Comparison of ENCODE assay signal across 1 cellular context in the genomic region with DNA sequence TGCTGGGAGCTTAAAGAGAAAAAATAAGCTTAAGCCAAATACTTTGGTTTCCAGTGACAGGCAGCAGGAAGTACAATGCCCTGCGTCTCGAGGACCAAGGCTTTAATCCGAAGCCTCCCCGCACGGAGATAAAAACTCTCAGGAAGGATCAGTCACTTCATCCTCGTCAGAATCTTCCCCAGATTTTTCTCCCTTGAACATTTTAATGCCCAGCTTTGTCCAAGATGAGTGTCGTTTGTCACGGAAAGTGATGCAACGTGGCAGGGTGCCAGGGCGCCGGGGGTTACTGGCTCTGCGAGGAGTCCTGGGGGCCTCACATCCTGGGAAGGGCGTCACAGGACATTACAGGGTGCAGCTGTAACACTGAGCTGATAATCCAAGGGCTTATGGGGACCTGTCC.
TF ChIP-seq lines count a peak whose summit lies in the region.

No MANE protein-coding gene starts in this region.

TF ChIP-seq in HEK293, 187 proteins besides CTCF, POLR2A, EP300 and RAD21 (continued from another document and continues in another):
- TF ChIP-seq, protein P1, sequence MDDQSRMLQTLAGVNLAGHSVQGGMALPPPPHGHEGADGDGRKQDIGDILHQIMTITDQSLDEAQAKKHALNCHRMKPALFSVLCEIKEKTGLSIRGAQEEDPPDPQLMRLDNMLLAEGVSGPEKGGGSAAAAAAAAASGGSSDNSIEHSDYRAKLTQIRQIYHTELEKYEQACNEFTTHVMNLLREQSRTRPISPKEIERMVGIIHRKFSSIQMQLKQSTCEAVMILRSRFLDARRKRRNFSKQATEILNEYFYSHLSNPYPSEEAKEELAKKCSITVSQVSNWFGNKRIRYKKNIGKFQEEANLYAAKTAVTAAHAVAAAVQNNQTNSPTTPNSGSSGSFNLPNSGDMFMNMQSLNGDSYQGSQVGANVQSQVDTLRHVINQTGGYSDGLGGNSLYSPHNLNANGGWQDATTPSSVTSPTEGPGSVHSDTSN (CRISPR knock-in tag; IDR thresholded peaks at IDR 0.05): no peak
- TF ChIP-seq ZFP3 (tag by site-specific recombination; IDR thresholded peaks at IDR 0.05; ENCODE audit: low read depth): no peak
- no peak for TF ChIP-seq ZBTB21 (tag by site-specific recombination; IDR thresholded peaks at IDR 0.05)
- no peak for TF ChIP-seq ZNF169 (tag by site-specific recombination; IDR thresholded peaks at IDR 0.05)
- TF ChIP-seq ZNF391 (tag by site-specific recombination; IDR thresholded peaks at IDR 0.05; ENCODE audit: borderline replicate concordance, low read depth): no peak
- TF ChIP-seq ZBTB20 (tag by site-specific recombination; IDR thresholded peaks at IDR 0.05): peak; percentile 23; the same call in 1 of the 2 replicates
- no peak for TF ChIP-seq ZNF24 (tag by site-specific recombination; IDR thresholded peaks at IDR 0.05)
- TF ChIP-seq, protein P2, sequence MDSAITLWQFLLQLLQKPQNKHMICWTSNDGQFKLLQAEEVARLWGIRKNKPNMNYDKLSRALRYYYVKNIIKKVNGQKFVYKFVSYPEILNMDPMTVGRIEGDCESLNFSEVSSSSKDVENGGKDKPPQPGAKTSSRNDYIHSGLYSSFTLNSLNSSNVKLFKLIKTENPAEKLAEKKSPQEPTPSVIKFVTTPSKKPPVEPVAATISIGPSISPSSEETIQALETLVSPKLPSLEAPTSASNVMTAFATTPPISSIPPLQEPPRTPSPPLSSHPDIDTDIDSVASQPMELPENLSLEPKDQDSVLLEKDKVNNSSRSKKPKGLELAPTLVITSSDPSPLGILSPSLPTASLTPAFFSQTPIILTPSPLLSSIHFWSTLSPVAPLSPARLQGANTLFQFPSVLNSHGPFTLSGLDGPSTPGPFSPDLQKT (IDR thresholded peaks at IDR 0.05; ENCODE audit: borderline replicate concordance, low read depth, low read length): no peak
- TF ChIP-seq, protein P3, sequence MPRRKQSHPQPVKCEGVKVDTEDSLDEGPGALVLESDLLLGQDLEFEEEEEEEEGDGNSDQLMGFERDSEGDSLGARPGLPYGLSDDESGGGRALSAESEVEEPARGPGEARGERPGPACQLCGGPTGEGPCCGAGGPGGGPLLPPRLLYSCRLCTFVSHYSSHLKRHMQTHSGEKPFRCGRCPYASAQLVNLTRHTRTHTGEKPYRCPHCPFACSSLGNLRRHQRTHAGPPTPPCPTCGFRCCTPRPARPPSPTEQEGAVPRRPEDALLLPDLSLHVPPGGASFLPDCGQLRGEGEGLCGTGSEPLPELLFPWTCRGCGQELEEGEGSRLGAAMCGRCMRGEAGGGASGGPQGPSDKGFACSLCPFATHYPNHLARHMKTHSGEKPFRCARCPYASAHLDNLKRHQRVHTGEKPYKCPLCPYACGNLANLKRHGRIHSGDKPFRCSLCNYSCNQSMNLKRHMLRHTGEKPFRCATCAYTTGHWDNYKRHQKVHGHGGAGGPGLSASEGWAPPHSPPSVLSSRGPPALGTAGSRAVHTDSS (tag by site-specific recombination; IDR thresholded peaks at IDR 0.05): no peak
- TF ChIP-seq ZNF404 (tag by site-specific recombination; IDR thresholded peaks at IDR 0.05): no peak
- TF ChIP-seq ZNF335 (tag by site-specific recombination; conservative IDR thresholded peaks at IDR 0.05): peak; percentile 76
- no peak for TF ChIP-seq ZNF292 (tag by site-specific recombination; IDR thresholded peaks at IDR 0.05; ENCODE audit: borderline replicate concordance, low read depth)
- no peak for TF ChIP-seq ZNF707 (tag by site-specific recombination; IDR thresholded peaks at IDR 0.05)
- TF ChIP-seq ZNF76 (tag by site-specific recombination; IDR thresholded peaks at IDR 0.05; ENCODE audit: borderline replicate concordance, low read depth): no peak
- TF ChIP-seq, protein P4, sequence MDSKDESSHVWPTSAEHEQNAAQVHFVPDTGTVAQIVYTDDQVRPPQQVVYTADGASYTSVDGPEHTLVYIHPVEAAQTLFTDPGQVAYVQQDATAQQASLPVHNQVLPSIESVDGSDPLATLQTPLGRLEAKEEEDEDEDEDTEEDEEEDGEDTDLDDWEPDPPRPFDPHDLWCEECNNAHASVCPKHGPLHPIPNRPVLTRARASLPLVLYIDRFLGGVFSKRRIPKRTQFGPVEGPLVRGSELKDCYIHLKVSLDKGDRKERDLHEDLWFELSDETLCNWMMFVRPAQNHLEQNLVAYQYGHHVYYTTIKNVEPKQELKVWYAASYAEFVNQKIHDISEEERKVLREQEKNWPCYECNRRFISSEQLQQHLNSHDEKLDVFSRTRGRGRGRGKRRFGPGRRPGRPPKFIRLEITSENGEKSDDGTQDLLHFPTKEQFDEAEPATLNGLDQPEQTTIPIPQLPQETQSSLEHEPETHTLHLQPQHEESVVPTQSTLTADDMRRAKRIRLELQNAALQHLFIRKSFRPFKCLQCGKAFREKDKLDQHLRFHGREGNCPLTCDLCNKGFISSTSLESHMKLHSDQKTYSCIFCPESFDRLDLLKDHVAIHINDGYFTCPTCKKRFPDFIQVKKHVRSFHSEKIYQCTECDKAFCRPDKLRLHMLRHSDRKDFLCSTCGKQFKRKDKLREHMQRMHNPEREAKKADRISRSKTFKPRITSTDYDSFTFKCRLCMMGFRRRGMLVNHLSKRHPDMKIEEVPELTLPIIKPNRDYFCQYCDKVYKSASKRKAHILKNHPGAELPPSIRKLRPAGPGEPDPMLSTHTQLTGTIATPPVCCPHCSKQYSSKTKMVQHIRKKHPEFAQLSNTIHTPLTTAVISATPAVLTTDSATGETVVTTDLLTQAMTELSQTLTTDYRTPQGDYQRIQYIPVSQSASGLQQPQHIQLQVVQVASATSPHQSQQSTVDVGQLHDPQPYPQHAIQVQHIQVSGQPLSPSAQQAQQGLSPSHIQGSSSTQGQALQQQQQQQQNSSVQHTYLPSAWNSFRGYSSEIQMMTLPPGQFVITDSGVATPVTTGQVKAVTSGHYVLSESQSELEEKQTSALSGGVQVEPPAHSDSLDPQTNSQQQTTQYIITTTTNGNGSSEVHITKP (tag by site-specific recombination; IDR thresholded peaks at IDR 0.05): peak; percentile 91
- TF ChIP-seq ZNF221 (tag by site-specific recombination; IDR thresholded peaks at IDR 0.05; ENCODE audit: borderline replicate concordance): no peak
- TF ChIP-seq, protein P5, sequence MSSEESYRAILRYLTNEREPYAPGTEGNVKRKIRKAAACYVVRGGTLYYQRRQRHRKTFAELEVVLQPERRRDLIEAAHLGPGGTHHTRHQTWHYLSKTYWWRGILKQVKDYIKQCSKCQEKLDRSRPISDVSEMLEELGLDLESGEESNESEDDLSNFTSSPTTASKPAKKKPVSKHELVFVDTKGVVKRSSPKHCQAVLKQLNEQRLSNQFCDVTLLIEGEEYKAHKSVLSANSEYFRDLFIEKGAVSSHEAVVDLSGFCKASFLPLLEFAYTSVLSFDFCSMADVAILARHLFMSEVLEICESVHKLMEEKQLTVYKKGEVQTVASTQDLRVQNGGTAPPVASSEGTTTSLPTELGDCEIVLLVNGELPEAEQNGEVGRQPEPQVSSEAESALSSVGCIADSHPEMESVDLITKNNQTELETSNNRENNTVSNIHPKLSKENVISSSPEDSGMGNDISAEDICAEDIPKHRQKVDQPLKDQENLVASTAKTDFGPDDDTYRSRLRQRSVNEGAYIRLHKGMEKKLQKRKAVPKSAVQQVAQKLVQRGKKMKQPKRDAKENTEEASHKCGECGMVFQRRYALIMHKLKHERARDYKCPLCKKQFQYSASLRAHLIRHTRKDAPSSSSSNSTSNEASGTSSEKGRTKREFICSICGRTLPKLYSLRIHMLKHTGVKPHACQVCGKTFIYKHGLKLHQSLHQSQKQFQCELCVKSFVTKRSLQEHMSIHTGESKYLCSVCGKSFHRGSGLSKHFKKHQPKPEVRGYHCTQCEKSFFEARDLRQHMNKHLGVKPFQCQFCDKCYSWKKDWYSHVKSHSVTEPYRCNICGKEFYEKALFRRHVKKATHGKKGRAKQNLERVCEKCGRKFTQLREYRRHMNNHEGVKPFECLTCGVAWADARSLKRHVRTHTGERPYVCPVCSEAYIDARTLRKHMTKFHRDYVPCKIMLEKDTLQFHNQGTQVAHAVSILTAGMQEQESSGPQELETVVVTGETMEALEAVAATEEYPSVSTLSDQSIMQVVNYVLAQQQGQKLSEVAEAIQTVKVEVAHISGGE (tag by site-specific recombination; conservative IDR thresholded peaks at IDR 0.05; ENCODE audit: low read depth): no peak
- TF ChIP-seq MZF1 (tag by site-specific recombination; IDR thresholded peaks at IDR 0.05; ENCODE audit: borderline replicate concordance): no peak
- TF ChIP-seq, protein P6, sequence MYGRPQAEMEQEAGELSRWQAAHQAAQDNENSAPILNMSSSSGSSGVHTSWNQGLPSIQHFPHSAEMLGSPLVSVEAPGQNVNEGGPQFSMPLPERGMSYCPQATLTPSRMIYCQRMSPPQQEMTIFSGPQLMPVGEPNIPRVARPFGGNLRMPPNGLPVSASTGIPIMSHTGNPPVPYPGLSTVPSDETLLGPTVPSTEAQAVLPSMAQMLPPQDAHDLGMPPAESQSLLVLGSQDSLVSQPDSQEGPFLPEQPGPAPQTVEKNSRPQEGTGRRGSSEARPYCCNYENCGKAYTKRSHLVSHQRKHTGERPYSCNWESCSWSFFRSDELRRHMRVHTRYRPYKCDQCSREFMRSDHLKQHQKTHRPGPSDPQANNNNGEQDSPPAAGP (tag by site-specific recombination; IDR thresholded peaks at IDR 0.05): peak; percentile 45; the same call in 1 of the 2 replicates
- TF ChIP-seq OVOL3 (tag by site-specific recombination; IDR thresholded peaks at IDR 0.05): no peak
- no peak for TF ChIP-seq ZNF501 (tag by site-specific recombination; IDR thresholded peaks at IDR 0.05)
- TF ChIP-seq ZXDB (tag by site-specific recombination; IDR thresholded peaks at IDR 0.05): no peak
- TF ChIP-seq KLF1 (tag by site-specific recombination; IDR thresholded peaks at IDR 0.05): no peak
- TF ChIP-seq ZNF324 (tag by site-specific recombination; IDR thresholded peaks at IDR 0.05): no peak
- TF ChIP-seq ZNF350 (tag by site-specific recombination; IDR thresholded peaks at IDR 0.05): no peak; the same call in 1 of the 2 replicates
- TF ChIP-seq, protein P7, sequence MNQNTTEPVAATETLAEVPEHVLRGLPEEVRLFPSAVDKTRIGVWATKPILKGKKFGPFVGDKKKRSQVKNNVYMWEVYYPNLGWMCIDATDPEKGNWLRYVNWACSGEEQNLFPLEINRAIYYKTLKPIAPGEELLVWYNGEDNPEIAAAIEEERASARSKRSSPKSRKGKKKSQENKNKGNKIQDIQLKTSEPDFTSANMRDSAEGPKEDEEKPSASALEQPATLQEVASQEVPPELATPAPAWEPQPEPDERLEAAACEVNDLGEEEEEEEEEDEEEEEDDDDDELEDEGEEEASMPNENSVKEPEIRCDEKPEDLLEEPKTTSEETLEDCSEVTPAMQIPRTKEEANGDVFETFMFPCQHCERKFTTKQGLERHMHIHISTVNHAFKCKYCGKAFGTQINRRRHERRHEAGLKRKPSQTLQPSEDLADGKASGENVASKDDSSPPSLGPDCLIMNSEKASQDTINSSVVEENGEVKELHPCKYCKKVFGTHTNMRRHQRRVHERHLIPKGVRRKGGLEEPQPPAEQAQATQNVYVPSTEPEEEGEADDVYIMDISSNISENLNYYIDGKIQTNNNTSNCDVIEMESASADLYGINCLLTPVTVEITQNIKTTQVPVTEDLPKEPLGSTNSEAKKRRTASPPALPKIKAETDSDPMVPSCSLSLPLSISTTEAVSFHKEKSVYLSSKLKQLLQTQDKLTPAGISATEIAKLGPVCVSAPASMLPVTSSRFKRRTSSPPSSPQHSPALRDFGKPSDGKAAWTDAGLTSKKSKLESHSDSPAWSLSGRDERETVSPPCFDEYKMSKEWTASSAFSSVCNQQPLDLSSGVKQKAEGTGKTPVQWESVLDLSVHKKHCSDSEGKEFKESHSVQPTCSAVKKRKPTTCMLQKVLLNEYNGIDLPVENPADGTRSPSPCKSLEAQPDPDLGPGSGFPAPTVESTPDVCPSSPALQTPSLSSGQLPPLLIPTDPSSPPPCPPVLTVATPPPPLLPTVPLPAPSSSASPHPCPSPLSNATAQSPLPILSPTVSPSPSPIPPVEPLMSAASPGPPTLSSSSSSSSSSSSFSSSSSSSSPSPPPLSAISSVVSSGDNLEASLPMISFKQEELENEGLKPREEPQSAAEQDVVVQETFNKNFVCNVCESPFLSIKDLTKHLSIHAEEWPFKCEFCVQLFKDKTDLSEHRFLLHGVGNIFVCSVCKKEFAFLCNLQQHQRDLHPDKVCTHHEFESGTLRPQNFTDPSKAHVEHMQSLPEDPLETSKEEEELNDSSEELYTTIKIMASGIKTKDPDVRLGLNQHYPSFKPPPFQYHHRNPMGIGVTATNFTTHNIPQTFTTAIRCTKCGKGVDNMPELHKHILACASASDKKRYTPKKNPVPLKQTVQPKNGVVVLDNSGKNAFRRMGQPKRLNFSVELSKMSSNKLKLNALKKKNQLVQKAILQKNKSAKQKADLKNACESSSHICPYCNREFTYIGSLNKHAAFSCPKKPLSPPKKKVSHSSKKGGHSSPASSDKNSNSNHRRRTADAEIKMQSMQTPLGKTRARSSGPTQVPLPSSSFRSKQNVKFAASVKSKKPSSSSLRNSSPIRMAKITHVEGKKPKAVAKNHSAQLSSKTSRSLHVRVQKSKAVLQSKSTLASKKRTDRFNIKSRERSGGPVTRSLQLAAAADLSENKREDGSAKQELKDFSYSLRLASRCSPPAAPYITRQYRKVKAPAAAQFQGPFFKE (tag by site-specific recombination; IDR thresholded peaks at IDR 0.05; ENCODE audit: borderline replicate concordance): no peak
- no peak for TF ChIP-seq ZNF121 (tag by site-specific recombination; IDR thresholded peaks at IDR 0.05)
- TF ChIP-seq SP2 (tag by site-specific recombination; IDR thresholded peaks at IDR 0.05): no peak
- TF ChIP-seq ZNF747 (tag by site-specific recombination; IDR thresholded peaks at IDR 0.05): no peak
- TF ChIP-seq, protein P8, sequence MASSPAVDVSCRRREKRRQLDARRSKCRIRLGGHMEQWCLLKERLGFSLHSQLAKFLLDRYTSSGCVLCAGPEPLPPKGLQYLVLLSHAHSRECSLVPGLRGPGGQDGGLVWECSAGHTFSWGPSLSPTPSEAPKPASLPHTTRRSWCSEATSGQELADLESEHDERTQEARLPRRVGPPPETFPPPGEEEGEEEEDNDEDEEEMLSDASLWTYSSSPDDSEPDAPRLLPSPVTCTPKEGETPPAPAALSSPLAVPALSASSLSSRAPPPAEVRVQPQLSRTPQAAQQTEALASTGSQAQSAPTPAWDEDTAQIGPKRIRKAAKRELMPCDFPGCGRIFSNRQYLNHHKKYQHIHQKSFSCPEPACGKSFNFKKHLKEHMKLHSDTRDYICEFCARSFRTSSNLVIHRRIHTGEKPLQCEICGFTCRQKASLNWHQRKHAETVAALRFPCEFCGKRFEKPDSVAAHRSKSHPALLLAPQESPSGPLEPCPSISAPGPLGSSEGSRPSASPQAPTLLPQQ (tag by site-specific recombination; IDR thresholded peaks at IDR 0.05): 0 out of 2 replicates have a peak, but pooled peaks have one; percentile 21
- TF ChIP-seq HOXA7 (CRISPR knock-in tag; IDR thresholded peaks at IDR 0.05; ENCODE audit: borderline replicate concordance): no peak
- TF ChIP-seq, protein P9, sequence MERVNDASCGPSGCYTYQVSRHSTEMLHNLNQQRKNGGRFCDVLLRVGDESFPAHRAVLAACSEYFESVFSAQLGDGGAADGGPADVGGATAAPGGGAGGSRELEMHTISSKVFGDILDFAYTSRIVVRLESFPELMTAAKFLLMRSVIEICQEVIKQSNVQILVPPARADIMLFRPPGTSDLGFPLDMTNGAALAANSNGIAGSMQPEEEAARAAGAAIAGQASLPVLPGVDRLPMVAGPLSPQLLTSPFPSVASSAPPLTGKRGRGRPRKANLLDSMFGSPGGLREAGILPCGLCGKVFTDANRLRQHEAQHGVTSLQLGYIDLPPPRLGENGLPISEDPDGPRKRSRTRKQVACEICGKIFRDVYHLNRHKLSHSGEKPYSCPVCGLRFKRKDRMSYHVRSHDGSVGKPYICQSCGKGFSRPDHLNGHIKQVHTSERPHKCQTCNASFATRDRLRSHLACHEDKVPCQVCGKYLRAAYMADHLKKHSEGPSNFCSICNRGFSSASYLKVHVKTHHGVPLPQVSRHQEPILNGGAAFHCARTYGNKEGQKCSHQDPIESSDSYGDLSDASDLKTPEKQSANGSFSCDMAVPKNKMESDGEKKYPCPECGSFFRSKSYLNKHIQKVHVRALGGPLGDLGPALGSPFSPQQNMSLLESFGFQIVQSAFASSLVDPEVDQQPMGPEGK (tag by site-specific recombination; IDR thresholded peaks at IDR 0.05): peak; percentile 94
